11 cellular contexts compared by ENCODE assay signal in the genomic region with DNA sequence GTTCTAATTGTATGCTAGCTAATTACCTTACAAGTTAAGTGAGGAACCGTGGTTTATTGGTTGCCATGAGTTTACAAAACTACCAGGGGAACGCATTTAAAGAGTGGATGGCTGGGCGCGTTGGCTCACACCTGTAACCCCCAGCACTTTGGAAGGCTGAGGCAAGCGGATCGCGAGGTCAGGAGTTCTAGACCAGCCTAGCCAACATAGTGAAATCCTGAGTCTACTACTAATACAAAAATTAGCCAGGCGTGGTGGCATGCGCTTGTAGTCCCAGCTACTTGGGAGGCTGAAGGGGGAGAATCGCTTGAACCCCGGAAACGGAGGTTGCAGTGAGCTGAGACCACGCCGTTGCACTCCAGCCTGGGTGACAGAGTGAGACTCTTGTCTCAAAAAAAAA. TPM values are rescaled to one million over a fixed set of nuclear protein-coding genes. Genes with fewer than 3 reads are reported as not detected.
DNase-seq lines count a peak whose midpoint lies in the region; ATAC-seq, FAIRE-seq and TF ChIP-seq lines count a peak whose summit lies in the region.
"Had no signal": no experiment of that assay in that cellular context is flagged by ENCODE, and none has a peak within 500 bp of the region (broad histone marks: within the 10 kb centered on the region; RNA-seq: fewer than 3 reads in every experiment).

No MANE protein-coding gene starts in this region.

- H3K4me1 Mint-ChIP-seq in T-cell = peaks cover 56 to 66% (median 59%) of the 10 kb centered on the region in 3 donors

- H3K9me3 ChIP-seq in fibroblast of lung (ENCODE audit: control insufficient read depth, insufficient read depth, low read depth, low read length) = no peaks in the 10 kb centered on the region
- H3K9me3 ChIP-seq: left lung had no signal

- CTCF ChIA-PET in T-cell (lab: Charles Lee) = no interaction called here

- no peak for TF ChIP-seq CTCF in fibroblast of lung (conservative IDR thresholded peaks at IDR 0.05 in 1 of 2, IDR thresholded peaks at IDR 0.05 in 1 of 2; ENCODE audit: low read depth in 1 of 2, low read length in 2 of 2)

- H3K79me2 ChIP-seq in fibroblast of lung (ENCODE audit: control insufficient read depth, insufficient read depth, low read length) = peaks cover 53% of the 10 kb centered on the region

- no peak overlapping the region for H3K9ac ChIP-seq in fibroblast of lung (ENCODE audit: insufficient read depth, low read length)
- H3K9ac ChIP-seq in rectal smooth muscle tissue (ENCODE audit: low read length) = no peak overlapping the region

- no peaks in the 10 kb centered on the region for H3K9me3 Mint-ChIP-seq in T-cell

- H3K4me1 ChIP-seq in fibroblast of lung (ENCODE audit: control insufficient read depth, extremely low read depth, insufficient read depth, low read length) (peaks cover 3% of the 10 kb centered on the region), rectal smooth muscle tissue (ENCODE audit: control insufficient read depth, insufficient read depth, low read length) (peaks cover 10% of the 10 kb centered on the region)

- H3K27me3 ChIP-seq in fibroblast of lung (ENCODE audit: control insufficient read depth, insufficient read depth, low read length) (no peaks in the 10 kb centered on the region), rectal smooth muscle tissue (ENCODE audit: control insufficient read depth, insufficient read depth, low read length) (no peaks in the 10 kb centered on the region)
- H3K27me3 ChIP-seq: left lung had no signal

- TF ChIP-seq POLR2A in GM12891 (IDR thresholded peaks at IDR 0.05; ENCODE audit: low read depth, low read length) = no peak

- H3K36me3 ChIP-seq in fibroblast of lung (ENCODE audit: control insufficient read depth, insufficient read depth, low read length) = peaks cover 44% of the 10 kb centered on the region
- peaks cover 52% of the 10 kb centered on the region for H3K36me3 ChIP-seq in rectal smooth muscle tissue (ENCODE audit: control insufficient read depth, insufficient read depth, low read length)

- H3K4me2 ChIP-seq in fibroblast of lung (ENCODE audit: extremely low read depth, insufficient read depth, low read length) = peak overlapping the region; percentile 92

- no peaks in the 10 kb centered on the region for H3K27me3 Mint-ChIP-seq in T-cell

- H3K36me3 Mint-ChIP-seq in T-cell = peaks cover 59% of the 10 kb centered on the region

- H3K27ac ChIP-seq in fibroblast of lung (ENCODE audit: insufficient read depth, low read length) (no peak overlapping the region), rectal smooth muscle tissue (ENCODE audit: low read depth, low read length) (no peak overlapping the region)

- POLR2A ChIA-PET in T-cell (lab: Charles Lee) = interaction anchor here (0.6 to 2.3 kb wide), 3 partner anchors 9 to 1257 kb away, joined by 3 to 23 read pairs (median 4); no protein-coding TSS in a partner anchor

- H2AFZ ChIP-seq in fibroblast of lung (ENCODE audit: low read length) = no peak overlapping the region

- ATAC-seq in T-cell (replicated peaks in 1 of 4) (no peak), GM21737 (IDR thresholded peaks at IDR 0.05; ENCODE audit: unreplicated experiment) (no peak), GM21528 (IDR thresholded peaks at IDR 0.05; ENCODE audit: low FRiP score, unreplicated experiment) (no peak)
- ATAC-seq: left lung had no signal

- H4K20me1 ChIP-seq in fibroblast of lung (ENCODE audit: control insufficient read depth, extremely low read depth, insufficient read depth, low read length) = peaks cover 5% of the 10 kb centered on the region

- FAIRE-seq in GM12891 (lab: Jason Lieb, UNC) = no peak

- H3K4me3 Mint-ChIP-seq in T-cell = peak overlapping the region; percentile 90 to 93 (median 91)

- no peak for DNase-seq in GM12891 (ENCODE audit: insufficient read length, low spot score)
- no peak for DNase-seq in T-cell
- DNase-seq in fibroblast of lung (ENCODE audit: low read depth in 2 of 2) = no peak
- no peak for DNase-seq in NCI-H1092 treated with DMSO at 0.1 percent for 48 hours (lab: John Stamatoyannopoulos, UW)
- no peak for DNase-seq in AG08396 (ENCODE audit: low spot score)
- DNase-seq: left lung, NCI-H1436 treated with DMSO at 0.1 percent for 48 hours, T1000 had no signal

- H3K4me3 ChIP-seq in fibroblast of lung (replicated peaks in 1 of 4; ENCODE audit: control extremely low read depth in 1 of 4, insufficient read depth in 1 of 4, low read depth in 3 of 4, low read length in 4 of 4) (peak overlapping the region; percentile 80 to 94 (median 89)), rectal smooth muscle tissue (ENCODE audit: low read length) (peak overlapping the region; percentile 83)

- peak overlapping the region; percentile 84 to 89 for H3K27ac Mint-ChIP-seq in T-cell

TF ChIP-seq in GM12891, 5 proteins besides CTCF, POLR2A, EP300 and RAD21:
- TF ChIP-seq POLR2AphosphoS5 (IDR thresholded peaks at IDR 0.05; ENCODE audit: low read depth, low read length) (0 out of 2 replicates have a peak, but pooled peaks have one; percentile 44), PAX5 (IDR thresholded peaks at IDR 0.05; ENCODE audit: insufficient read depth, low read length, severe bottlenecking) (no peak)

RNA-seq across cellular contexts. Expression of a gene that starts 2.2 kb away (rescaled TPM):
- 139 TPM for polyA plus RNA-seq in GM12891 (2012; ENCODE audit: low read depth, missing spikeins)
- total RNA-seq in T-cell = 100 to 1,000 TPM; 223 to 650 (median 261) TPM
- total RNA-seq in fibroblast of lung = 158 and 185 TPM in 2 replicates
- 333 and 400 TPM in 2 replicates for polyA plus RNA-seq in fibroblast of lung
- 235 and 291 TPM in 2 replicates for polyA plus RNA-seq in fibroblast of lung (2012)
- 39.8 and 40.9 TPM in 2 replicates for polyA minus RNA-seq in fibroblast of lung (ENCODE audit: low replicate concordance)

RNA-seq across cellular contexts. Expression of a gene that starts 49.0 kb away (rescaled TPM):
- polyA plus RNA-seq in GM12891 (2012; ENCODE audit: low read depth, missing spikeins) = 37.0 TPM
- total RNA-seq in T-cell (100 to 1,000 TPM in 4 of 5 donors, 10 to 100 TPM in 1; 94.7 to 128 (median 107) TPM), fibroblast of lung (93.7 and 119 TPM in 2 replicates)
- 76.0 and 76.7 TPM in 2 replicates for polyA plus RNA-seq in fibroblast of lung
- 54.7 and 58.7 TPM in 2 replicates for polyA plus RNA-seq in fibroblast of lung (2012)
- 42.1 and 43.5 TPM in 2 replicates for polyA minus RNA-seq in fibroblast of lung (ENCODE audit: low replicate concordance)
